Comparison of ENCODE assay signal across 8 cellular contexts in genomic region chrX:109270580-109271484, GRCh38.
DNase-seq lines count a peak whose midpoint lies in the region; ATAC-seq and TF ChIP-seq lines count a peak whose summit lies in the region.

No MANE protein-coding gene starts in this region.

- no peak overlapping the region for H3K27ac ChIP-seq in mammary epithelial cell (ENCODE audit: insufficient read depth, low read depth, low read length)

- H3K9me3 ChIP-seq in mammary epithelial cell (replicated peaks; ENCODE audit: insufficient read depth, low read length): no peaks in the 10 kb centered on the region

- no peaks in the 10 kb centered on the region for H4K20me1 ChIP-seq in mammary epithelial cell (ENCODE audit: insufficient read depth, low read length)

- no peaks in the 10 kb centered on the region for H3K79me2 ChIP-seq in mammary epithelial cell (ENCODE audit: insufficient read depth, low read length)

- intact Hi-C loops in mammary epithelial cell (cut with micrococcal nuclease): no loop called here

- TF ChIP-seq CTCF in mammary epithelial cell (conservative IDR thresholded peaks at IDR 0.05 in 1 of 2, IDR thresholded peaks at IDR 0.05 in 1 of 2; ENCODE audit: extremely low read depth in 1 of 2, insufficient read depth in 1 of 2, low read depth in 1 of 2, low read length in 2 of 2): no peak

- no peak overlapping the region for H3K4me3 ChIP-seq in mammary epithelial cell (replicated peaks in 1 of 3; ENCODE audit: insufficient read depth in 1 of 3, low read depth in 2 of 3, low read length in 3 of 3)

- ATAC-seq in GM18511 (IDR thresholded peaks at IDR 0.05; ENCODE audit: unreplicated experiment) (peak; percentile 95), GM21717 (IDR thresholded peaks at IDR 0.05; ENCODE audit: unreplicated experiment) (peak; percentile 98), left lobe of liver (no peak)

- H3K27me3 ChIP-seq in mammary epithelial cell (ENCODE audit: insufficient read depth, low read length): no peaks in the 10 kb centered on the region

- in situ Hi-C loops in mammary epithelial cell (cut with MboI; ENCODE audit: low sequenced_read_pairs in 2 of 2): no loop called here

- BruUV-seq in mammary epithelial cell (replicated peaks; lab: Mats Ljungman, UMichigan): no TSS peak

- H3K4me2 ChIP-seq in mammary epithelial cell (ENCODE audit: insufficient read depth, low read depth, low read length): peak overlapping the region; percentile 32

- peaks cover 41% of the 10 kb centered on the region for H3K4me1 ChIP-seq in mammary epithelial cell (ENCODE audit: insufficient read depth, low read length)

- DNase-seq in HT-29 (ENCODE audit: low spot score): peak; percentile 76
- peak; percentile 97 for DNase-seq in mammary epithelial cell
- DNase-seq in cerebellum (ENCODE audit: low spot score): no peak
- DNase-seq in middle frontal gyrus (ENCODE audit: extremely low spot score, low spot score): no peak
- DNase-seq in left lobe of liver (ENCODE audit: low spot score): no peak
- no peak for DNase-seq in NK-92 treated with Interleukin-12 subunit alpha and Interleukin-12 subunit beta, amount 100 ng/mL, for 24 hours (lab: John Stamatoyannopoulos, UW)

- 0% methylated on average over 1 of the region's 2 CpGs for WGBS in mammary epithelial cell (ENCODE audit: low coverage, missing lambda C conversion rate)

- no peak overlapping the region for H2AFZ ChIP-seq in mammary epithelial cell (ENCODE audit: low read depth, low read length)

- dilution Hi-C loops in mammary epithelial cell (cut with HindIII; ENCODE audit: low sequenced_read_pairs): no loop called here

- H3K36me3 ChIP-seq in mammary epithelial cell (ENCODE audit: insufficient read depth, low read length): no peaks in the 10 kb centered on the region

- CTCF ChIA-PET in mammary epithelial cell (lab: Charles Lee; ENCODE audit: low non-redundant PET): no interaction called here

- H3K9ac ChIP-seq in mammary epithelial cell (ENCODE audit: insufficient read depth, low read length): no peak overlapping the region

Comparison
In these comparisons a context has a peak if more than half of its experiments do, and no peak if none do; other contexts are left out.
1. DNase-seq: peak in HT-29 (single experiment) and mammary epithelial cell (single experiment); none in cerebellum (single experiment), middle frontal gyrus (single experiment), left lobe of liver (single experiment) and NK-92 treated with Interleukin-12 subunit alpha and Interleukin-12 subunit beta, amount 100 ng/mL, for 24 hours (single experiment).